ENCODE assay signal across 8 cellular contexts in genomic region chr14:90419200-90419599, GRCh38. TPM values are rescaled to one million over a fixed set of nuclear protein-coding genes. Genes with fewer than 3 reads are reported as not detected.
DNase-seq lines count a peak whose midpoint lies in the region; ATAC-seq and TF ChIP-seq lines count a peak whose summit lies in the region.
"Had no signal": no experiment of that assay in that cellular context is flagged by ENCODE, and none has a peak within 500 bp of the region (broad histone marks: within the 10 kb centered on the region; RNA-seq: fewer than 3 reads in every experiment).

No MANE protein-coding gene starts in this region.

- WGBS in testis, 2 donors, result 35 to 47% methylated on average over 11 to 12 of the region's 12 CpGs

- intact Hi-C loops in testis (cut with DNase I; ENCODE audit: low total_unique reads), result no loop called here

- DNase-seq in HS-5 (ENCODE audit: low read depth) (peak; percentile 88), amygdala (lab: John Stamatoyannopoulos, UW) (peak in 32 of 56 donors; percentile 11 to 73 (median 40)), right atrium auricular region (ENCODE audit: low spot score) (peak; percentile 87), testis (peak; percentile 74), GM10248 (ENCODE audit: extremely low spot score) (no peak)
- DNase-seq in stimulated activated CD4-positive, alpha-beta T cell treated with anti-CD3 and anti-CD28 coated beads, Interleukin-4, amount 100 ng/mL, for 4 hours, result no peak
- DNase-seq: stimulated activated CD4-positive, alpha-beta T cell treated with anti-CD3 and anti-CD28 coated beads, Interleukin-2, amount 100 ng/mL, for 24 hours had no signal

- POLR2A ChIA-PET in GM10248 (lab: Yijun Ruan, JAX), result no interaction called here

- H3K27ac ChIP-seq in right atrium auricular region, result peak overlapping the region; percentile 3 to 35
- H3K27ac ChIP-seq in testis, result no peak overlapping the region

- no peak for TF ChIP-seq POLR2A in testis (IDR thresholded peaks at IDR 0.05)

- CTCF ChIA-PET in GM10248 (lab: Yijun Ruan, JAX), result interaction anchor here (1.0 to 1.7 kb wide), 2 partner anchors 13 to 19 kb away, joined by 4 to 6 read pairs; no protein-coding TSS in a partner anchor

- H3K27me3 ChIP-seq in right atrium auricular region, result no peaks in the 10 kb centered on the region
- H3K27me3 ChIP-seq in testis, result no peaks in the 10 kb centered on the region

- H3K9me3 ChIP-seq in right atrium auricular region (no peaks in the 10 kb centered on the region), testis (no peaks in the 10 kb centered on the region)

- H3K4me1 ChIP-seq in right atrium auricular region (no peaks in the 10 kb centered on the region), testis (no peaks in the 10 kb centered on the region)

- H3K4me3 ChIP-seq in right atrium auricular region, result no peak overlapping the region
- H3K4me3 ChIP-seq in testis, result no peak overlapping the region

- TF ChIP-seq CTCF in right atrium auricular region (IDR thresholded peaks at IDR 0.05) (no peak), testis (IDR thresholded peaks at IDR 0.05) (no peak), GM10248 (IDR thresholded peaks at IDR 0.05; ENCODE audit: control extremely low read depth, extremely low read depth, low read depth, missing control alignments) (no peak)

- ATAC-seq in HG03108 (IDR thresholded peaks at IDR 0.05; ENCODE audit: unreplicated experiment), result no peak

- no peaks in the 10 kb centered on the region for H3K36me3 ChIP-seq in right atrium auricular region
- no peaks in the 10 kb centered on the region for H3K36me3 ChIP-seq in testis (ENCODE audit: low read depth, missing control alignments)

RNA-seq across cellular contexts. Expression of gene CALM1, which starts 22.4 kb away (rescaled TPM):
- 100 to 1,000 TPM; 409 to 443 TPM for total RNA-seq in right atrium auricular region
- total RNA-seq in testis, result 100 to 1,000 TPM; 428 to 526 TPM
- polyA plus RNA-seq in testis (ENCODE audit: insufficient read depth, low read depth, low replicate concordance), result 379 TPM

Comparison
In these comparisons a context has a peak if more than half of its experiments do, and no peak if none do; other contexts are left out.
1. DNase-seq: peak in HS-5 (single experiment), amygdala (32 of 56), right atrium auricular region (single experiment) and testis (single experiment); none in stimulated activated CD4-positive, alpha-beta T cell treated with anti-CD3 and anti-CD28 coated beads, Interleukin-4, amount 100 ng/mL, for 4 hours (0 of 2) and GM10248 (single experiment).
2. H3K27ac ChIP-seq: peak in right atrium auricular region (2 of 2); none in testis (0 of 2).